In genomic region chr9:129885670-129886106, GRCh38 we compare ENCODE assay signal across 8 cellular contexts. TPM values are rescaled to one million over a fixed set of nuclear protein-coding genes. Genes with fewer than 3 reads are reported as not detected.
DNase-seq lines count a peak whose midpoint lies in the region; ATAC-seq, FAIRE-seq and TF ChIP-seq lines count a peak whose summit lies in the region.

No MANE protein-coding gene starts in this region.

- intact Hi-C loops in kidney (cut with DNase I): no loop called here

- H3K4me3 ChIP-seq in cardiac fibroblast (replicated peaks in 1 of 2; ENCODE audit: low read depth in 2 of 2, low read length in 2 of 2) (peak overlapping the region in 1 of 2 donors; percentile 32), kidney (ENCODE audit: low read length in 2 of 2) (peak overlapping the region; percentile 55 to 68)

- DNase-seq in GDM1 (lab: John Stamatoyannopoulos, UW) (peak; percentile 95), NCI-H2171 (lab: John Stamatoyannopoulos, UW) (peak; percentile 77), cardiac fibroblast (ENCODE audit: low read depth in 2 of 2) (peak; percentile 94 to 96), kidney (peak; percentile 97)
- DNase-seq in activated CD4-positive, CD25-positive, alpha-beta regulatory T cell treated with anti-CD3 and anti-CD28 coated beads, Interleukin-2, amount 50 U/mL, for 16 hours (ENCODE audit: low read depth, low spot score): peak; percentile 76
- peak; percentile 91 for DNase-seq in stimulated activated CD4-positive, alpha-beta T cell treated with anti-CD3 and anti-CD28 coated beads, Interleukin-12 subunit alpha, Interleukin-12 subunit beta, amount 100 ng/mL, for 4 hours

- H3K4me1 ChIP-seq in kidney (ENCODE audit: control insufficient read depth in 1 of 2, insufficient read depth in 1 of 2, low read depth in 1 of 2, low read length in 2 of 2): peaks cover 9 to 23% of the 10 kb centered on the region in 2 donors

- H3K9me3 ChIP-seq in kidney (ENCODE audit: control insufficient read depth in 1 of 2, low read length in 2 of 2): no peaks in the 10 kb centered on the region

- H3K9ac ChIP-seq in kidney (ENCODE audit: low read length in 2 of 2): peak overlapping the region in 1 of 2 donors; percentile 71

- TF ChIP-seq CTCF in cardiac fibroblast (IDR thresholded peaks at IDR 0.05; ENCODE audit: low read depth, low read length): peak; percentile 91
- peak; percentile 77 for TF ChIP-seq CTCF in kidney (IDR thresholded peaks at IDR 0.05; ENCODE audit: borderline replicate concordance, extremely low read depth, insufficient read depth)

- peak overlapping the region; percentile 5 to 20 for H3K27ac ChIP-seq in kidney (ENCODE audit: low read depth in 2 of 2, low read length in 2 of 2)

- H3K36me3 ChIP-seq in kidney (ENCODE audit: control insufficient read depth in 1 of 2, insufficient read depth in 2 of 2, low read length in 2 of 2): peaks cover 0 to 6% of the 10 kb centered on the region in 2 donors

- FAIRE-seq in kidney (lab: Jason Lieb, UNC): no peak

- ATAC-seq in HG02678 (IDR thresholded peaks at IDR 0.05; ENCODE audit: unreplicated experiment) (peak; percentile 29), HG03520 (IDR thresholded peaks at IDR 0.05; ENCODE audit: unreplicated experiment) (no peak)

RNA-seq across cellular contexts. Expression of gene USP20, which starts 50.4 kb away (rescaled TPM):
- total RNA-seq in kidney: 28.8 TPM
- 22.8 TPM for polyA plus RNA-seq in kidney (ENCODE audit: insufficient read depth, low read depth, low replicate concordance)

RNA-seq across cellular contexts. Expression of gene C9orf78, which starts 50.6 kb away (rescaled TPM):
- total RNA-seq in kidney: 39.7 TPM
- polyA plus RNA-seq in kidney (ENCODE audit: insufficient read depth, low read depth, low replicate concordance): 62.1 TPM
